ENCODE assay signal across 8 cellular contexts in the genomic region with DNA sequence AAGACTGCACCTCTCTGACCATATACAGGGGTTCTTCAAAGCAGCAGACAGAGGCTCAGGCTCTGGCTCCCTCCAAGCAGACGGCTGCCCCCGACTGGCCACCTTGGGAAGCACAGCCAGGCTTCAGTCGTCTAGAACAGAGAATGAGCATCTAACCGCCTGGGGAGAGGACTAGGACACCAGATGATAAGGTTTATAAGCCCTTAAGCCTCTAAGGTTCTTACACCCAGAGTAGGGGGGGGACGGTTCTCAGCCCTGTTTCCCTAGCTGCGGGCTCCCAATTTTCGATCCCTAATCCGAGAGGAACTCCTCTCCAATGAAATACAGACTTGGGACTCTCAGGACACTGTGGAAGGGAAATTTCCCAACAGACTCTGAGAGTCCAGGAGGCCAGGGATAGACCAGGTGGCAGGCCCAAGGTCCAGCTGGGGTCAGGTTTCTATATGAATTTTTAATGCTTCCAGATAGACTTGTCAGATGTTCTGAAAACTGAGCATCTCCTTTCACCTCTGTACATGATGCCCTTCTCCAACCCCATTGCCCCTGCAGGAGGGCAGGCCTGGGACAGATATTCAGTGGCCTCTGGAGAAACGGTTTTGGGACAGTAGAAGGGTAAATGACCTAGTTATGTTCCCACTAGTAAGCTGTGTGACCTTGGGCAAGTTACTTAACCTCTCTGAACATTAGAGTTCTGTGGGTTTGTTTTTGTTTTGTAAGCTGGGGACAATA. TPM values are rescaled to one million over a fixed set of nuclear protein-coding genes. Genes with fewer than 3 reads are reported as not detected.
DNase-seq lines count a peak whose midpoint lies in the region; ATAC-seq and TF ChIP-seq lines count a peak whose summit lies in the region.

No MANE protein-coding gene starts in this region.

- TF ChIP-seq CTCF in GM06990 (IDR thresholded peaks at IDR 0.05; ENCODE audit: insufficient read depth, low read length, poor library complexity, severe bottlenecking): peak; percentile 83
- TF ChIP-seq CTCF in neural cell (IDR thresholded peaks at IDR 0.05; ENCODE audit: poor library complexity, severe bottlenecking): peak; percentile 51
- TF ChIP-seq CTCF in upper lobe of left lung (IDR thresholded peaks at IDR 0.05): peak; percentile 57 to 80 (median 63)

- CTCF ChIA-PET in activated CD4-positive, alpha-beta memory T cell treated with anti-CD3 and anti-CD28 coated beads for 36 hours (lab: Charles Lee): interaction anchor here (0.6 to 9.0 kb wide), 10 partner anchors 8 to 134 kb away, joined by 3 to 185 read pairs (median 4); partner anchors contain the start of genes RTN4RL2 and SLC43A1

- H3K27ac ChIP-seq in neural cell (ENCODE audit: low read length) (no peak overlapping the region), upper lobe of left lung (no peak overlapping the region)

- ATAC-seq in HG02973 (IDR thresholded peaks at IDR 0.05; ENCODE audit: unreplicated experiment) (peak; percentile 47), upper lobe of left lung (ENCODE audit: low FRiP score in 2 of 2) (peak; percentile 44 to 66)

- H3K27me3 Mint-ChIP-seq in activated CD4-positive, alpha-beta memory T cell treated with anti-CD3 and anti-CD28 coated beads for 36 hours: peaks cover 17% of the 10 kb centered on the region

- no peak for DNase-seq in GM06990 (ENCODE audit: extremely low read depth, insufficient read length)
- DNase-seq in NCI-H748 treated with DMSO at 0.1 percent for 48 hours (lab: John Stamatoyannopoulos, UW): peak; percentile 36
- DNase-seq in activated CD4-positive, alpha-beta memory T cell treated with anti-CD3 and anti-CD28 coated beads for 36 hours: peak; percentile 87
- DNase-seq in epidermal melanocyte (ENCODE audit: insufficient read length, low spot score): peak; percentile 75
- peak; percentile 65 to 87 for DNase-seq in upper lobe of left lung
- no peak for DNase-seq in DMS114 treated with DMSO at 0.1 percent for 48 hours (lab: John Stamatoyannopoulos, UW; ENCODE audit: unreplicated experiment)

- peaks cover 33 to 38% (median 35%) of the 10 kb centered on the region in 4 donors for H3K4me1 ChIP-seq in upper lobe of left lung

- H3K9me3 ChIP-seq in neural cell (ENCODE audit: low read length) (no peaks in the 10 kb centered on the region), upper lobe of left lung (no peaks in the 10 kb centered on the region)

- 42 to 59% methylated on average over 6 to 9 of the region's 9 CpGs for WGBS in upper lobe of left lung, 2 donors

- H3K4me2 ChIP-seq in neural cell (ENCODE audit: low read length): no peak overlapping the region

- no peak for TF ChIP-seq POLR2A in upper lobe of left lung (IDR thresholded peaks at IDR 0.05)

- TF ChIP-seq RAD21 in neural cell (conservative IDR thresholded peaks at IDR 0.05): no peak

- POLR2A ChIA-PET in activated CD4-positive, alpha-beta memory T cell treated with anti-CD3 and anti-CD28 coated beads for 36 hours (lab: Charles Lee): interaction anchor here (1.2 kb wide), 1 partner anchor 35 kb away, joined by 3 read pairs; the partner anchor contains the start of gene SLC43A1

- peaks cover 13% of the 10 kb centered on the region for H3K4me1 Mint-ChIP-seq in activated CD4-positive, alpha-beta memory T cell treated with anti-CD3 and anti-CD28 coated beads for 36 hours (ENCODE audit: low read depth)

- no peak overlapping the region for H3K9ac ChIP-seq in neural cell (ENCODE audit: low read length)

- H3K36me3 Mint-ChIP-seq in activated CD4-positive, alpha-beta memory T cell treated with anti-CD3 and anti-CD28 coated beads for 36 hours: peaks cover 12% of the 10 kb centered on the region

- no peak overlapping the region for H3K27ac Mint-ChIP-seq in activated CD4-positive, alpha-beta memory T cell treated with anti-CD3 and anti-CD28 coated beads for 36 hours

- no peaks in the 10 kb centered on the region for H3K79me2 ChIP-seq in neural cell (replicated peaks; ENCODE audit: insufficient read depth, low read length)

- H3K4me3 Mint-ChIP-seq in activated CD4-positive, alpha-beta memory T cell treated with anti-CD3 and anti-CD28 coated beads for 36 hours: no peak overlapping the region

- no peak overlapping the region for H2AFZ ChIP-seq in neural cell (ENCODE audit: low read depth, low read length)

- intact Hi-C loops in activated CD4-positive, alpha-beta memory T cell treated with anti-CD3 and anti-CD28 coated beads for 36 hours (cut with micrococcal nuclease): loop anchor here (1.0 to 2.0 kb wide), 3 partner anchors 23 to 135 kb away; no protein-coding TSS in a partner anchor

- TF ChIP-seq EP300 in neural cell (conservative IDR thresholded peaks at IDR 0.05; ENCODE audit: poor library complexity, severe bottlenecking) (no peak), upper lobe of left lung (IDR thresholded peaks at IDR 0.05) (no peak)

- H4K20me1 ChIP-seq in neural cell (ENCODE audit: insufficient read depth): no peaks in the 10 kb centered on the region

- H3K4me3 ChIP-seq in GM06990 (replicated peaks; ENCODE audit: low read depth, low read length) (no peak overlapping the region), neural cell (ENCODE audit: low read length) (no peak overlapping the region), upper lobe of left lung (no peak overlapping the region)

- H3K36me3 ChIP-seq in GM06990 (ENCODE audit: control insufficient read depth, insufficient read depth, low read length) (no peaks in the 10 kb centered on the region), neural cell (ENCODE audit: insufficient read depth, low read length) (no peaks in the 10 kb centered on the region), upper lobe of left lung (peaks cover 0 to 18% (median 5%) of the 10 kb centered on the region in 4 donors)

- no peaks in the 10 kb centered on the region for H3K9me3 Mint-ChIP-seq in activated CD4-positive, alpha-beta memory T cell treated with anti-CD3 and anti-CD28 coated beads for 36 hours

- H3K27me3 ChIP-seq in GM06990 (replicated peaks; ENCODE audit: control insufficient read depth, insufficient read depth, low read length): no peaks in the 10 kb centered on the region
- H3K27me3 ChIP-seq in neural cell (ENCODE audit: insufficient read depth, low read depth, low read length): peaks cover 43% of the 10 kb centered on the region
- H3K27me3 ChIP-seq in upper lobe of left lung: peaks cover 0 to 13% (median 11%) of the 10 kb centered on the region in 4 donors

- no peaks in the 10 kb centered on the region for H3F3A ChIP-seq in neural cell (ENCODE audit: insufficient read depth, low read length, poor library complexity, severe bottlenecking)

- H3K9me2 ChIP-seq in neural cell (ENCODE audit: insufficient read depth, low read length): no peaks in the 10 kb centered on the region

TF ChIP-seq in neural cell, 6 proteins besides CTCF, POLR2A, EP300 and RAD21:
- TF ChIP-seq REST (IDR thresholded peaks at IDR 0.05; ENCODE audit: borderline replicate concordance) (no peak), SMC3 (conservative IDR thresholded peaks at IDR 0.05; ENCODE audit: poor library complexity) (no peak), POLR2AphosphoS5 (IDR thresholded peaks at IDR 0.05) (no peak), TAF1 (IDR thresholded peaks at IDR 0.05; ENCODE audit: low read depth) (no peak), MXI1 (conservative IDR thresholded peaks at IDR 0.05; ENCODE audit: poor library complexity, severe bottlenecking) (no peak)
TF ChIP-seq in neural cell: peak in this region for 0.

RNA-seq across cellular contexts. Expression of gene RTN4RL2, which starts 20.2 kb away (rescaled TPM):
- under 1 TPM; 0.36 to 0.51 TPM for total RNA-seq in activated CD4-positive, alpha-beta memory T cell treated with anti-CD3 and anti-CD28 coated beads for 36 hours
- polyA plus RNA-seq in neural cell: 0.24 and 0.66 TPM in 2 replicates
- 0.24 TPM in 1 of 2 replicates, not detected in the other for polyA minus RNA-seq in neural cell
- 1 to 10 TPM in 5 of 6 donors, not detected in 1; 1.1 to 4.1 (median 2.0) TPM for total RNA-seq in upper lobe of left lung

RNA-seq across cellular contexts. Expression of gene SLC43A1, which starts 34.9 kb away (rescaled TPM):
- 10 to 100 TPM; 23.1 to 23.3 TPM for total RNA-seq in activated CD4-positive, alpha-beta memory T cell treated with anti-CD3 and anti-CD28 coated beads for 36 hours
- 2.5 and 3.3 TPM in 2 replicates for polyA plus RNA-seq in neural cell
- 1.7 and 2.4 TPM in 2 replicates for polyA minus RNA-seq in neural cell
- 10 to 100 TPM in 5 of 6 donors, 1 to 10 TPM in 1; 7.1 to 72.3 (median 13.9) TPM for total RNA-seq in upper lobe of left lung

RNA-seq across cellular contexts. Expression of gene TIMM10, which starts 50.0 kb away (rescaled TPM):
- total RNA-seq in activated CD4-positive, alpha-beta memory T cell treated with anti-CD3 and anti-CD28 coated beads for 36 hours: 100 to 1,000 TPM; 131 to 134 TPM
- polyA plus RNA-seq in neural cell: 63.6 and 69.5 TPM in 2 replicates
- 20.7 and 21.2 TPM in 2 replicates for polyA minus RNA-seq in neural cell
- total RNA-seq in upper lobe of left lung: 10 to 100 TPM in 5 of 6 donors, 1 to 10 TPM in 1; 7.3 to 62.2 (median 26.8) TPM

RNA-seq across cellular contexts. Expression of gene SLC43A3, which starts 53.7 kb away (rescaled TPM):
- total RNA-seq in activated CD4-positive, alpha-beta memory T cell treated with anti-CD3 and anti-CD28 coated beads for 36 hours: 100 to 1,000 TPM; 170 to 186 TPM
- polyA plus RNA-seq in neural cell: 0.33 TPM in 1 of 2 replicates, not detected in the other
- not detected in 2 replicates for polyA minus RNA-seq in neural cell
- 100 to 1,000 TPM in 4 of 6 donors, 10 to 100 TPM in 2; 61.6 to 177 (median 118) TPM for total RNA-seq in upper lobe of left lung

RNA-seq across cellular contexts. Expression of gene SMTNL1, which starts 56.8 kb away (rescaled TPM):
- not detected for total RNA-seq in activated CD4-positive, alpha-beta memory T cell treated with anti-CD3 and anti-CD28 coated beads for 36 hours
- polyA plus RNA-seq in neural cell: not detected in 2 replicates
- polyA minus RNA-seq in neural cell: not detected in 2 replicates
- total RNA-seq in upper lobe of left lung: not detected

Comparison
In these comparisons a context has a peak if more than half of its experiments do, and no peak if none do; other contexts are left out.
1. DNase-seq: peak in NCI-H748 treated with DMSO at 0.1 percent for 48 hours (single experiment), activated CD4-positive, alpha-beta memory T cell treated with anti-CD3 and anti-CD28 coated beads for 36 hours (single experiment), epidermal melanocyte (single experiment) and upper lobe of left lung (2 of 2); none in GM06990 (single experiment) and DMS114 treated with DMSO at 0.1 percent for 48 hours (single experiment).
2. Peak in every context shown above with its lines, with median percentiles within 50 percentile points of each other: CTCF ChIP-seq.